32 cellular contexts compared by ENCODE assay signal in the genomic region with DNA sequence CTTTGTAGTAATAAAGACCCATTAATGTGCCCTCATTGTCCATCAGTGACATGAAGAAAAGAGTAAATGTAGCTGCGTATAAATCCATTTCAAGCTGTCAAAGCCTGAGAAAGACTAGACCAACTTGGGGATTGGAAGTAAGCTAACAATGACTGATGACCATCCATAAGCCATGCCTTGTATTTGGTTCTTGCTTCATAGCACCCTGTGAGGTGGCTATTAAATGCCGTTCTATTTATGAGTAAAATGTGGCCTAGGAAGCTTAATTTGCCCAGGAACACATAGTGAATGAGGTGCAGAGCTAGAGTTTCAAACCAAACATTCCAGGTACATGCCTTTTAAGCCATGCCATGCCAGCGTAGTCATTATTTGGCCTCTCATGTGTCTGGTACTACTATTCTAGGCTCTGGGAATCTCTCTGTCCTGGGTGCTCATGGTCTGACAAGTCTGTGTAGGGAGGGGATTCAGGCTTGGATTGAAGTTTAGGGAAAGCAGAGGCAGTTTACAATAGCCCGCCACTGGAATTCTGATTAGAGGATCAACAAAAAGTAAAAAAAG.
"Had no signal": no experiment of that assay in that cellular context is flagged by ENCODE, and none has a peak within 500 bp of the region (broad histone marks: within the 10 kb centered on the region; RNA-seq: fewer than 3 reads in every experiment).

No MANE protein-coding gene starts in this region.

- H3K36me3 ChIP-seq: adrenal gland, breast epithelium, cardiac muscle cell, gastrocnemius medialis had no signal

- H3K9me3 ChIP-seq: adrenal gland, breast epithelium, esophagus muscularis mucosa, gastrocnemius medialis, heart left ventricle had no signal

- H3K9me3 Mint-ChIP-seq: activated CD4-positive, alpha-beta memory T cell treated with anti-CD3 and anti-CD28 coated beads for 36 hours; activated CD4-positive, alpha-beta T cell treated with anti-CD3 and anti-CD28 coated beads, Interleukin-2, amount 10 ng/mL, durations not matched to agents 24 days and 14 days; activated naive CD4-positive, alpha-beta T cell treated with anti-CD3 and anti-CD28 coated beads for 36 hours; activated naive CD4-positive, alpha-beta T cell treated with anti-CD3 and anti-CD28 coated beads, Interleukin-2, amount 50 U/mL, for 24 hours; activated naive CD8-positive, alpha-beta T cell treated with anti-CD3 and anti-CD28 coated beads for 36 hours; activated naive CD8-positive, alpha-beta T cell treated with anti-CD3 and anti-CD28 coated beads, Interleukin-2, amount 50 U/mL, for 24 hours; activated T-cell treated with anti-CD3 and anti-CD28 coated beads, Interleukin-2, amount 50 U/mL, for 4 hours; activated T-helper 2 cell treated with anti-CD3 and anti-CD28 coated beads, Interferon-gamma antibody, Interleukin-2, Interleukin-4, amounts not matched to agents 10 μg/mL and 5 μg/mL and 100 μg/mL, durations not matched to agents 14 hours and 24 hours and 36 hours; brain; effector memory CD8-positive, alpha-beta T cell had no signal

- H3K4me3 ChIP-seq: adrenal gland, breast epithelium, cardiac muscle cell, coronary artery, esophagus muscularis mucosa, gastrocnemius medialis, heart left ventricle had no signal

- H3K27me3 ChIP-seq: adrenal gland, breast epithelium, cardiac muscle cell, esophagus muscularis mucosa, foreskin keratinocyte, gastrocnemius medialis, heart left ventricle had no signal

- H3K27me3 Mint-ChIP-seq: activated CD4-positive, alpha-beta memory T cell treated with anti-CD3 and anti-CD28 coated beads for 36 hours; activated CD4-positive, alpha-beta T cell treated with anti-CD3 and anti-CD28 coated beads for 36 hours; activated CD4-positive, alpha-beta T cell treated with anti-CD3 and anti-CD28 coated beads, Interleukin-2, amount 10 ng/mL, durations not matched to agents 24 days and 14 days; activated naive CD4-positive, alpha-beta T cell treated with anti-CD3 and anti-CD28 coated beads, Interleukin-2, amount 50 U/mL, for 24 hours; activated naive CD8-positive, alpha-beta T cell treated with anti-CD3 and anti-CD28 coated beads for 36 hours; activated naive CD8-positive, alpha-beta T cell treated with anti-CD3 and anti-CD28 coated beads, Interleukin-2, amount 50 U/mL, for 24 hours; brain; effector memory CD8-positive, alpha-beta T cell had no signal

- H3K4me1 ChIP-seq: breast epithelium, esophagus muscularis mucosa had no signal

- DNase-seq: activated CD4-positive, alpha-beta memory T cell treated with anti-CD3 and anti-CD28 coated beads for 36 hours; activated CD4-positive, alpha-beta T cell treated with anti-CD3 and anti-CD28 coated beads for 36 hours; activated CD4-positive, alpha-beta T cell treated with anti-CD3 and anti-CD28 coated beads, Interleukin-2, amount 10 ng/mL, durations not matched to agents 24 days and 14 days; activated CD4-positive, CD25-positive, alpha-beta regulatory T cell; activated CD4-positive, CD25-positive, alpha-beta regulatory T cell treated with anti-CD3 and anti-CD28 coated beads, Interleukin-2, amount 50 U/mL, for 72 hours; activated CD8-positive, alpha-beta T cell treated with anti-CD3 and anti-CD28 coated beads, Interleukin-2, amount 10 ng/mL, durations not matched to agents 7 days and 5 days; activated effector memory CD4-positive, alpha-beta T cell treated with anti-CD3 and anti-CD28 coated beads, Interleukin-2, amount 50 U/mL, for 16 hours; activated naive CD4-positive, alpha-beta T cell treated with anti-CD3 and anti-CD28 coated beads for 36 hours; activated naive CD8-positive, alpha-beta T cell treated with anti-CD3 and anti-CD28 coated beads for 36 hours; activated naive CD8-positive, alpha-beta T cell treated with anti-CD3 and anti-CD28 coated beads, Interleukin-2, amount 50 U/mL, for 24 hours; activated T-cell treated with anti-CD3 and anti-CD28 coated beads, Interleukin-2, amount 50 U/mL, for 4 hours; adrenal gland; amygdala; aorta; central memory CD4-positive, alpha-beta T cell; cerebellar nuclear complex; dermis blood vessel endothelial cell; effector CD4-positive, alpha-beta T cell; effector memory CD8-positive, alpha-beta T cell; erythroblast; foreskin keratinocyte; gastrocnemius medialis; glutamatergic neuron; heart left ventricle; T-helper 2 cell had no signal

- H3K27ac Mint-ChIP-seq: activated CD4-positive, alpha-beta memory T cell treated with anti-CD3 and anti-CD28 coated beads for 36 hours; activated CD4-positive, alpha-beta T cell treated with anti-CD3 and anti-CD28 coated beads for 36 hours; activated CD4-positive, alpha-beta T cell treated with anti-CD3 and anti-CD28 coated beads, Interleukin-2, amount 10 ng/mL, durations not matched to agents 24 days and 14 days; activated CD8-positive, alpha-beta T cell treated with anti-CD3 and anti-CD28 coated beads, Interleukin-2, amount 10 ng/mL, durations not matched to agents 7 days and 5 days; activated naive CD4-positive, alpha-beta T cell treated with anti-CD3 and anti-CD28 coated beads for 36 hours; activated naive CD8-positive, alpha-beta T cell treated with anti-CD3 and anti-CD28 coated beads for 36 hours; activated naive CD8-positive, alpha-beta T cell treated with anti-CD3 and anti-CD28 coated beads, Interleukin-2, amount 50 U/mL, for 24 hours; activated T-helper 2 cell treated with anti-CD3 and anti-CD28 coated beads, Interferon-gamma antibody, Interleukin-2, Interleukin-4, amounts not matched to agents 10 μg/mL and 5 μg/mL and 100 μg/mL, durations not matched to agents 14 hours and 24 hours and 36 hours; effector memory CD8-positive, alpha-beta T cell had no signal

- H3K27ac ChIP-seq: adrenal gland, breast epithelium, cardiac muscle cell, coronary artery, esophagus muscularis mucosa, foreskin keratinocyte, gastrocnemius medialis, heart left ventricle had no signal

- ATAC-seq: activated CD4-positive, alpha-beta T cell treated with anti-CD3 and anti-CD28 coated beads for 36 hours; activated CD8-positive, alpha-beta T cell treated with anti-CD3 and anti-CD28 coated beads, Interleukin-2, amount 10 ng/mL, durations not matched to agents 7 days and 5 days; activated naive CD8-positive, alpha-beta T cell treated with anti-CD3 and anti-CD28 coated beads, Interleukin-2, amount 50 U/mL, for 24 hours; activated T-cell treated with anti-CD3 and anti-CD28 coated beads, Interleukin-2, amount 50 U/mL, for 4 hours; effector memory CD8-positive, alpha-beta T cell; foreskin keratinocyte; heart left ventricle had no signal

- H3K4me3 Mint-ChIP-seq: activated CD4-positive, alpha-beta memory T cell treated with anti-CD3 and anti-CD28 coated beads for 36 hours; activated CD4-positive, alpha-beta T cell treated with anti-CD3 and anti-CD28 coated beads for 36 hours; activated CD4-positive, alpha-beta T cell treated with anti-CD3 and anti-CD28 coated beads, Interleukin-2, amount 10 ng/mL, durations not matched to agents 24 days and 14 days; activated CD8-positive, alpha-beta T cell treated with anti-CD3 and anti-CD28 coated beads, Interleukin-2, amount 10 ng/mL, durations not matched to agents 7 days and 5 days; activated naive CD4-positive, alpha-beta T cell treated with anti-CD3 and anti-CD28 coated beads for 36 hours; activated naive CD4-positive, alpha-beta T cell treated with anti-CD3 and anti-CD28 coated beads, Interleukin-2, amount 50 U/mL, for 24 hours; activated naive CD8-positive, alpha-beta T cell treated with anti-CD3 and anti-CD28 coated beads for 36 hours; activated naive CD8-positive, alpha-beta T cell treated with anti-CD3 and anti-CD28 coated beads, Interleukin-2, amount 50 U/mL, for 24 hours; activated T-cell treated with anti-CD3 and anti-CD28 coated beads, Interleukin-2, amount 50 U/mL, for 4 hours; brain; effector memory CD8-positive, alpha-beta T cell had no signal
